24 cellular contexts compared by ENCODE assay signal in the genomic region with DNA sequence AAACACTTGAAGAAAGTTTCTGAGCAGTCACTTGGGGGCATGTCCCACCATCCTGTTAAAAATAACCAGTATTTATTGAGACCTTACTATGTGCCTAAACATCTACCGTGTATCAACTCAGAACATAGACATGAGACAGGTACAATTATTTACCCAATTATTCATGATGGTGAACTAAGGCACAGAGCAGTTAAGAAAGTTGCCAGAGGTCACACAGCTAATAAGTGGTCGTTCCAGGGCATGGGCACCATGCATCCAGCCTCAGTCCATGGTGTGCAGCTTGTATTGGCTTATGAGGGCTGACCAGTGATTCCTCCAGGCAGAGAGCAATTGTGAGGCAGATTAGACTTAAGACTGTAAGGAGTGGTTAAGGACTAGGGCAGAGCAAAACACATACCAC. TPM values are rescaled to one million over a fixed set of nuclear protein-coding genes. Genes with fewer than 3 reads are reported as not detected.
A peak's percentile ranks its signal among the peaks of the same experiment; 100 is the strongest.
DNase-seq lines count a peak whose midpoint lies in the region; ATAC-seq, FAIRE-seq and TF ChIP-seq lines count a peak whose summit lies in the region.
"Had no signal": no experiment of that assay in that cellular context is flagged by ENCODE, and none has a peak within 500 bp of the region (broad histone marks: within the 10 kb centered on the region; RNA-seq: fewer than 3 reads in every experiment).

No MANE protein-coding gene starts in this region.

- ATAC-seq in HepG2 (no peak), right lobe of liver (no peak), activated B cell treated with CpG ODN at 0.5 μM for 24 hours (ENCODE audit: low read depth) (no peak), left lobe of liver (no peak), HG02623 (IDR thresholded peaks at IDR 0.05; ENCODE audit: unreplicated experiment) (no peak)
- no peak for ATAC-seq in stimulated activated naive B cell treated with anti-CD40 and anti-IgM and Interleukin-4, amounts not matched to agents 10 μg/mL and 1 μg/mL and 100 μg/mL, for 72 hours (replicated peaks)
- ATAC-seq: HCT116 had no signal

- H3K9ac ChIP-seq in HepG2 (ENCODE audit: insufficient read depth, low read depth, low read length): no peak overlapping the region

- H3K36me3 ChIP-seq in HepG2 (replicated peaks in 1 of 2; ENCODE audit: control insufficient read depth in 1 of 2, insufficient read depth in 2 of 2, low read length in 2 of 2): no peaks in the 10 kb centered on the region
- H3K36me3 ChIP-seq in right lobe of liver: no peaks in the 10 kb centered on the region
- H3K36me3 ChIP-seq: BE2C had no signal

- TF ChIP-seq EP300 in HepG2 (IDR thresholded peaks at IDR 0.05; ENCODE audit: low read depth in 2 of 2, low read length in 2 of 2) (no peak), HepG2 (CRISPR knock-in tag; IDR thresholded peaks at IDR 0.05; ENCODE audit: borderline replicate concordance) (no peak)

- H3K4me3 Mint-ChIP-seq in activated B cell treated with CpG ODN at 0.5 μM for 24 hours: no peak overlapping the region
- H3K4me3 Mint-ChIP-seq in stimulated activated naive B cell treated with anti-CD40 and anti-IgM and Interleukin-4, amounts not matched to agents 10 μg/mL and 1 μg/mL and 100 μg/mL, for 72 hours: no peak overlapping the region
- H3K4me3 Mint-ChIP-seq: CD14-positive monocyte; CD4-positive, alpha-beta memory T cell; HFFc6 had no signal

- TF ChIP-seq POLR2A in HepG2 (IDR thresholded peaks at IDR 0.05; ENCODE audit: insufficient read depth in 1 of 2, low read depth in 2 of 2, low read length in 2 of 2) (no peak), right lobe of liver (IDR thresholded peaks at IDR 0.05) (no peak)

- H3K4me1 ChIP-seq in HepG2 (ENCODE audit: insufficient read depth, low read length) (0 out of 2 replicates have a peak, but pooled peaks cover 2% of the 10 kb centered on the region), right lobe of liver (no peaks in the 10 kb centered on the region)
- H3K4me1 ChIP-seq: BE2C had no signal

- H3K79me2 ChIP-seq in HepG2 (ENCODE audit: insufficient read depth, low read length): no peaks in the 10 kb centered on the region

- no peak overlapping the region for H3K4me3 ChIP-seq in HepG2 (replicated peaks in 1 of 3; ENCODE audit: insufficient read depth in 1 of 3, low read depth in 2 of 3, low read length in 3 of 3)
- no peak overlapping the region for H3K4me3 ChIP-seq in right lobe of liver

- CTCF ChIA-PET in HepG2 (lab: Yijun Ruan, JAX; ENCODE audit: low intra/inter-chr PET ratio, low total read pairs): no interaction called here
- CTCF ChIA-PET in activated B cell treated with CpG ODN at 0.5 μM for 24 hours (lab: Charles Lee): interaction anchor here (0.8 kb wide), 1 partner anchor 76 kb away, joined by 3 read pairs; no protein-coding TSS in a partner anchor

- H3K9me3 ChIP-seq in HepG2 (ENCODE audit: low read length) (no peaks in the 10 kb centered on the region), right lobe of liver (no peaks in the 10 kb centered on the region)
- H3K9me3 ChIP-seq: BE2C had no signal

- peaks cover 82% of the 10 kb centered on the region for H3K4me1 Mint-ChIP-seq in activated B cell treated with CpG ODN at 0.5 μM for 24 hours
- H3K4me1 Mint-ChIP-seq in stimulated activated naive B cell treated with anti-CD40 and anti-IgM and Interleukin-4, amounts not matched to agents 10 μg/mL and 1 μg/mL and 100 μg/mL, for 72 hours: peaks cover 62 to 77% of the 10 kb centered on the region in 2 donors
- H3K4me1 Mint-ChIP-seq: CD14-positive monocyte had no signal

- H3K27ac ChIP-seq in HepG2 (ENCODE audit: extremely low read length, insufficient read depth, low read length): no peak overlapping the region
- no peak overlapping the region for H3K27ac ChIP-seq in right lobe of liver
- H3K27ac ChIP-seq: HL-60 had no signal

- no peak overlapping the region for H3K4me2 ChIP-seq in HepG2 (ENCODE audit: low read depth, low read length)

- DNase-seq in HepG2 (ENCODE audit: low spot score) (no peak), right lobe of liver (no peak), activated B cell treated with CpG ODN at 0.5 μM for 24 hours (no peak), left lobe of liver (ENCODE audit: low spot score) (peak; percentile 4), middle frontal gyrus (ENCODE audit: extremely low spot score, low spot score) (no peak)
- DNase-seq in stimulated activated naive B cell treated with anti-CD40 and anti-IgM and Interleukin-4, amounts not matched to agents 10 μg/mL and 1 μg/mL and 100 μg/mL, for 72 hours: no peak
- DNase-seq in stimulated activated naive CD4-positive, alpha-beta T cell treated with Interleukin-2 at 50 U/mL for 16 hours (lab: John Stamatoyannopoulos, UW): no peak
- DNase-seq: ACHN; BE2C; CD4-positive, alpha-beta memory T cell; DMS153; DMS79 treated with DMSO at 0.1 percent for 48 hours; GF-D8; GOT3; H7; HFFc6; IMR-90; KBM-7 had no signal

- 2% methylated on average over 2 of the region's 2 CpGs for WGBS in HepG2 (ENCODE audit: low lambda C conversion rate)
- WGBS in right lobe of liver (ENCODE audit: insufficient coverage, low coverage, low lambda C conversion rate, missing lambda C conversion rate): 56% methylated on average over 2 of the region's 2 CpGs

- POLR2A ChIA-PET in HepG2 (lab: Yijun Ruan, JAX) (no interaction called here), activated B cell treated with CpG ODN at 0.5 μM for 24 hours (lab: Charles Lee) (no interaction called here)

- no TSS peak for BruUV-seq in HepG2 (replicated peaks; lab: Mats Ljungman, UMichigan)

- TF ChIP-seq CTCF in HepG2 (CRISPR knock-in tag; IDR thresholded peaks at IDR 0.05) (no peak), right lobe of liver (IDR thresholded peaks at IDR 0.05) (no peak), activated B cell treated with CpG ODN at 0.5 μM for 24 hours (IDR thresholded peaks at IDR 0.05) (no peak)

- peak overlapping the region; percentile 41 for H3K27ac Mint-ChIP-seq in activated B cell treated with CpG ODN at 0.5 μM for 24 hours
- H3K27ac Mint-ChIP-seq in stimulated activated naive B cell treated with anti-CD40 and anti-IgM and Interleukin-4, amounts not matched to agents 10 μg/mL and 1 μg/mL and 100 μg/mL, for 72 hours: peak overlapping the region; percentile 48
- H3K27ac Mint-ChIP-seq: CD14-positive monocyte; CD4-positive, alpha-beta memory T cell; HFFc6 had no signal

- no peaks in the 10 kb centered on the region for H3K9me3 Mint-ChIP-seq in activated B cell treated with CpG ODN at 0.5 μM for 24 hours
- no peaks in the 10 kb centered on the region for H3K9me3 Mint-ChIP-seq in stimulated activated naive B cell treated with anti-CD40 and anti-IgM and Interleukin-4, amounts not matched to agents 10 μg/mL and 1 μg/mL and 100 μg/mL, for 72 hours
- H3K9me3 Mint-ChIP-seq: CD4-positive, alpha-beta memory T cell; HFFc6 had no signal

- intact Hi-C loops in HepG2 (cut with micrococcal nuclease; ENCODE audit: unreplicated experiment): no loop called here
- intact Hi-C loops in right lobe of liver (cut with DNase I): no loop called here
- intact Hi-C loops in activated B cell treated with CpG ODN at 0.5 μM for 24 hours (cut with micrococcal nuclease): no loop called here

- H4K20me1 ChIP-seq in HepG2 (ENCODE audit: insufficient read depth, low read length): no peaks in the 10 kb centered on the region

- no peak overlapping the region for H2AFZ ChIP-seq in HepG2 (ENCODE audit: low read length)

- no peak for TF ChIP-seq RAD21 in HepG2 (CRISPR knock-in tag; IDR thresholded peaks at IDR 0.05)

- in situ Hi-C loops in HepG2 (cut with HindIII; ENCODE audit: extremely low pct_ligation_motif_present, low pct_unique_long_range_greater_than_20kb): no loop called here

- H3K27me3 Mint-ChIP-seq in activated B cell treated with CpG ODN at 0.5 μM for 24 hours: no peaks in the 10 kb centered on the region
- H3K27me3 Mint-ChIP-seq in stimulated activated naive B cell treated with anti-CD40 and anti-IgM and Interleukin-4, amounts not matched to agents 10 μg/mL and 1 μg/mL and 100 μg/mL, for 72 hours: peaks cover 0 to 9% of the 10 kb centered on the region in 2 donors

- H3K36me3 Mint-ChIP-seq in activated B cell treated with CpG ODN at 0.5 μM for 24 hours (ENCODE audit: low read depth): no peaks in the 10 kb centered on the region
- no peaks in the 10 kb centered on the region for H3K36me3 Mint-ChIP-seq in stimulated activated naive B cell treated with anti-CD40 and anti-IgM and Interleukin-4, amounts not matched to agents 10 μg/mL and 1 μg/mL and 100 μg/mL, for 72 hours
- H3K36me3 Mint-ChIP-seq: CD14-positive monocyte; CD4-positive, alpha-beta memory T cell had no signal

- H3K27me3 ChIP-seq in HepG2 (ENCODE audit: control insufficient read depth in 1 of 2, insufficient read depth in 2 of 2, low read length in 2 of 2) (peaks cover 0 to 26% of the 10 kb centered on the region in 2 experiments; a peak in 2 of 5 replicates), right lobe of liver (no peaks in the 10 kb centered on the region)
- H3K27me3 ChIP-seq: BE2C had no signal

- no peak for FAIRE-seq in HepG2 (lab: Jason Lieb, UNC)
- FAIRE-seq: A204.1 had no signal

RNA-seq across cellular contexts. Expression of a gene that starts 5.4 kb away (rescaled TPM):
- not detected in 2 replicates for total RNA-seq in HepG2 (2016; rRNA removed; fragmentation: Illumina TruSeq; extraction: Trizol)
- total RNA-seq in HepG2 (2016; cell fraction: cytosol; rRNA removed; fragmentation: Illumina TruSeq; extraction: Trizol; ENCODE audit: low read depth): not detected in 2 replicates
- not detected in 2 replicates for total RNA-seq in HepG2 (2016; cell fraction: insoluble cytoplasmic fraction; rRNA removed; fragmentation: Illumina TruSeq; extraction: Trizol)
- total RNA-seq in HepG2 (2016; cell fraction: membrane; rRNA removed; fragmentation: Illumina TruSeq; extraction: Trizol): not detected in 2 replicates
- not detected in 2 replicates for total RNA-seq in HepG2 (2016; cell fraction: nucleus; rRNA removed; fragmentation: Illumina TruSeq; extraction: Trizol)
- polyA plus RNA-seq in HepG2 (2011; rRNA removed): not detected in 2 replicates
- 0.06 TPM in 1 of 2 replicates, not detected in the other for polyA plus RNA-seq in HepG2 (2011; cell fraction: cytosol; rRNA removed)
- not detected in 2 replicates for polyA plus RNA-seq in HepG2 (2011; cell fraction: nucleus; rRNA removed)
- not detected in 2 replicates for polyA plus RNA-seq in HepG2 (2012)
- polyA plus RNA-seq in HepG2 (2016; cell fraction: cytosol; fragmentation: Illumina TruSeq; extraction: Trizol; ENCODE audit: low read depth): not detected in 2 replicates
- not detected in 2 replicates for polyA plus RNA-seq in HepG2 (2016; cell fraction: insoluble cytoplasmic fraction; fragmentation: Illumina TruSeq; extraction: Trizol; ENCODE audit: low read depth)
- not detected in 2 replicates for polyA plus RNA-seq in HepG2 (2016; cell fraction: membrane; fragmentation: Illumina TruSeq; extraction: Trizol; ENCODE audit: low read depth)
- not detected in 2 replicates for polyA plus RNA-seq in HepG2 (2016; cell fraction: nucleus; fragmentation: Illumina TruSeq; extraction: Trizol; ENCODE audit: insufficient read depth, low read depth)
- polyA minus RNA-seq in HepG2 (2011; rRNA and poly(A)+ RNA removed; ENCODE audit: low replicate concordance): not detected in 2 replicates
- not detected in 2 replicates for polyA minus RNA-seq in HepG2 (2011; cell fraction: cytosol; rRNA and poly(A)+ RNA removed)
- polyA minus RNA-seq in HepG2 (2011; cell fraction: nucleus; rRNA and poly(A)+ RNA removed): not detected in 2 replicates
- total RNA-seq in right lobe of liver: 1 to 10 TPM in 5 of 6 experiments, under 1 TPM in 1; 0.62 to 4.8 (median 3.2) TPM
- total RNA-seq in activated B cell treated with CpG ODN at 0.5 μM for 24 hours: not detected in 2 replicates
- 5.8 TPM for total RNA-seq in left lobe of liver
- total RNA-seq: CD4-positive, alpha-beta memory T cell; HFFc6; HT1080; IMR-90 had no signal
- polyA plus RNA-seq: CD14-positive monocyte; CD4-positive, alpha-beta memory T cell; IMR-90 had no signal

RNA-seq across cellular contexts. Expression of a gene that starts 44.0 kb away (rescaled TPM):
- total RNA-seq in HepG2 (2016; rRNA removed; fragmentation: Illumina TruSeq; extraction: Trizol) (not detected in 2 replicates), right lobe of liver (under 1 TPM in 1 of 6 experiments, not detected in 5; 0.10 TPM), activated B cell treated with CpG ODN at 0.5 μM for 24 hours (0.16 and 0.29 TPM in 2 replicates), left lobe of liver (not detected)
- total RNA-seq in HepG2 (2016; cell fraction: cytosol; rRNA removed; fragmentation: Illumina TruSeq; extraction: Trizol; ENCODE audit: low read depth): not detected in 2 replicates
- total RNA-seq in HepG2 (2016; cell fraction: insoluble cytoplasmic fraction; rRNA removed; fragmentation: Illumina TruSeq; extraction: Trizol): not detected in 2 replicates
- total RNA-seq in HepG2 (2016; cell fraction: membrane; rRNA removed; fragmentation: Illumina TruSeq; extraction: Trizol): not detected in 2 replicates
- total RNA-seq in HepG2 (2016; cell fraction: nucleus; rRNA removed; fragmentation: Illumina TruSeq; extraction: Trizol): not detected in 2 replicates
- not detected in 2 replicates for polyA plus RNA-seq in HepG2 (2011; rRNA removed)
- not detected in 2 replicates for polyA plus RNA-seq in HepG2 (2011; cell fraction: cytosol; rRNA removed)
- not detected in 2 replicates for polyA plus RNA-seq in HepG2 (2011; cell fraction: nucleus; rRNA removed)
- not detected in 2 replicates for polyA plus RNA-seq in HepG2 (2012)
- not detected in 2 replicates for polyA plus RNA-seq in HepG2 (2016; cell fraction: cytosol; fragmentation: Illumina TruSeq; extraction: Trizol; ENCODE audit: low read depth)
- polyA plus RNA-seq in HepG2 (2016; cell fraction: insoluble cytoplasmic fraction; fragmentation: Illumina TruSeq; extraction: Trizol; ENCODE audit: low read depth): not detected in 2 replicates
- not detected in 2 replicates for polyA plus RNA-seq in HepG2 (2016; cell fraction: membrane; fragmentation: Illumina TruSeq; extraction: Trizol; ENCODE audit: low read depth)
- not detected in 2 replicates for polyA plus RNA-seq in HepG2 (2016; cell fraction: nucleus; fragmentation: Illumina TruSeq; extraction: Trizol; ENCODE audit: insufficient read depth, low read depth)
- not detected in 2 replicates for polyA minus RNA-seq in HepG2 (2011; rRNA and poly(A)+ RNA removed; ENCODE audit: low replicate concordance)
- polyA minus RNA-seq in HepG2 (2011; cell fraction: cytosol; rRNA and poly(A)+ RNA removed): not detected in 2 replicates
- polyA minus RNA-seq in HepG2 (2011; cell fraction: nucleus; rRNA and poly(A)+ RNA removed): not detected in 2 replicates
- total RNA-seq: CD4-positive, alpha-beta memory T cell; H7; HFFc6; HT1080; IMR-90 had no signal
- polyA plus RNA-seq: IMR-90 had no signal
